In the genomic region with DNA sequence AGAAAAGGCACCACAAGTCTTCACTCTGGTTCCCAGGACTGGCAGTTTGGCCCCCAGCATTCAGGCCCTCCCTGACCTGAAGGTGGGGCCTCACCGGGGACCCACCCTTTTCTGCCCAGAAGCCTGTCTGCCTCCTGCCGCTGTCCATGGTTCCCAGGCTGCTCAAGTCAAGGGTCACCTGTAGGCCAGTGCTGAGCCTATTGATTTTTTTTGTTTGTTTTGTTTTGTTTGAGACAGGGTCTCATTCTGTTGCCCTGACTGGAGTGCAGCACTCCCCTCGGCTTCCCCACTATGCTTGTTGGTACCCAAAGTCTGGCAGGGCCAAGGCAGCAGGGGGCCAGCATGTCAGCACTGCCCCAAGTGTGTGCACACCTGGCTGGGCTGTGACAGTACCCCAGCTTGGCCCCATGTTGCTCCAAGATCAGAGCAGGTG, we compare ENCODE assay signal across 28 cellular contexts.
"Had no signal": no experiment of that assay in that cellular context is flagged by ENCODE, and none has a peak within 500 bp of the region (broad histone marks: within the 10 kb centered on the region; RNA-seq: fewer than 3 reads in every experiment).

No MANE protein-coding gene starts in this region.

- H3K36me3 ChIP-seq: brain microvascular endothelial cell, neutrophil, pancreas, right lobe of liver, vagina had no signal

- H3K4me3 Mint-ChIP-seq: memory B cell; naive B cell; stimulated activated naive CD8-positive, alpha-beta T cell treated with anti-CD3 and anti-CD28 coated beads, Interleukin-15, amount 100 ng/mL, for 72 hours had no signal

- DNase-seq: activated CD4-positive, alpha-beta T cell treated with anti-CD3 and anti-CD28 coated beads for 1 hour; activated CD8-positive, alpha-beta memory T cell treated with anti-CD3 and anti-CD28 coated beads for 24 hours; activated CD8-positive, alpha-beta memory T cell treated with anti-CD3 and anti-CD28 coated beads, Interleukin-2, amount 50 U/mL, for 48 hours; activated effector memory CD4-positive, alpha-beta T cell treated with Interleukin-2 at 50 U/mL for 16 hours; activated naive CD4-positive, alpha-beta T cell treated with anti-CD3 and anti-CD28 coated beads, Interleukin-2, amount 50 U/mL, for 16 hours; activated T-cell treated with anti-CD3 and anti-CD28 coated beads, Interleukin-2, amount 50 U/mL, for 48 hours; aorta; brain microvascular endothelial cell; central memory CD4-positive, alpha-beta T cell; foreskin keratinocyte; glutamatergic neuron; hypothalamus; kidney glomerular epithelial cell; left ventricle myocardium superior; mucosa of descending colon; naive B cell; right lobe of liver; small intestine; stimulated activated CD4-positive, alpha-beta T cell treated with anti-CD3 and anti-CD28 coated beads, Interleukin-15, amount 100 ng/mL, for 24 hours; stimulated activated CD4-positive, alpha-beta T cell treated with anti-CD3 and anti-CD28 coated beads, Interleukin-2, amount 100 ng/mL, for 48 hours; stimulated activated naive CD8-positive, alpha-beta T cell treated with anti-CD3 and anti-CD28 coated beads, Interleukin-15, amount 100 ng/mL, for 72 hours; T1000; trophoblast cell had no signal

- H3K27ac ChIP-seq: brain microvascular endothelial cell, foreskin keratinocyte, neutrophil, pancreas, right lobe of liver, vagina, VCaP had no signal

- H3K4me1 Mint-ChIP-seq: stimulated activated naive CD8-positive, alpha-beta T cell treated with anti-CD3 and anti-CD28 coated beads, Interleukin-15, amount 100 ng/mL, for 72 hours had no signal

- H3K9me3 ChIP-seq: mucosa of descending colon, neutrophil, pancreas, right lobe of liver, vagina had no signal

- H3K27ac Mint-ChIP-seq: memory B cell; naive B cell; stimulated activated naive CD8-positive, alpha-beta T cell treated with anti-CD3 and anti-CD28 coated beads, Interleukin-15, amount 100 ng/mL, for 72 hours had no signal

- H3K4me1 ChIP-seq: foreskin keratinocyte, pancreas, right lobe of liver, vagina had no signal

- H3K27me3 ChIP-seq: brain microvascular endothelial cell, foreskin keratinocyte, neutrophil, pancreas, right lobe of liver, vagina had no signal

- H3K4me3 ChIP-seq: mucosa of descending colon, pancreas, right lobe of liver, vagina had no signal

- H3K9me3 Mint-ChIP-seq: memory B cell had no signal

- ATAC-seq: left ventricle myocardium superior, mucosa of descending colon, pancreas had no signal

- H3K27me3 Mint-ChIP-seq: memory B cell; naive B cell; stimulated activated naive CD8-positive, alpha-beta T cell treated with anti-CD3 and anti-CD28 coated beads, Interleukin-15, amount 100 ng/mL, for 72 hours had no signal
